8 cellular contexts compared by ENCODE assay signal in genomic region chr15:77496710-77497107, GRCh38.
A peak's percentile ranks its signal among the peaks of the same experiment; 100 is the strongest.
DNase-seq lines count a peak whose midpoint lies in the region; ATAC-seq and TF ChIP-seq lines count a peak whose summit lies in the region.

No MANE protein-coding gene starts in this region.

- H4K20me1 ChIP-seq in Karpas-422 (ENCODE audit: insufficient read depth, low read depth, low read length) (peaks cover 3% of the 10 kb centered on the region; the same call in 1 of the 2 replicates), SK-N-SH (ENCODE audit: insufficient read depth) (no peaks in the 10 kb centered on the region)

- TF ChIP-seq POLR2A in upper lobe of left lung (IDR thresholded peaks at IDR 0.05), result peak in 1 of 4 donors; percentile 12

- H3K9me3 ChIP-seq in Karpas-422 (ENCODE audit: low read length) (no peaks in the 10 kb centered on the region), SK-N-SH (no peaks in the 10 kb centered on the region), cardiac muscle cell (ENCODE audit: low read depth) (no peaks in the 10 kb centered on the region), upper lobe of left lung (no peaks in the 10 kb centered on the region)

- H3K9me2 ChIP-seq in Karpas-422 (replicated peaks; ENCODE audit: insufficient read depth, low read length) (no peaks in the 10 kb centered on the region), SK-N-SH (no peaks in the 10 kb centered on the region)

- TF ChIP-seq RAD21 in SK-N-SH (IDR thresholded peaks at IDR 0.05; ENCODE audit: low read length), result peak; percentile 90

- peak; percentile 93 to 96 for ATAC-seq in upper lobe of left lung (ENCODE audit: low FRiP score in 2 of 2)

- H3K27ac ChIP-seq in Karpas-422 (ENCODE audit: low read length) (no peak overlapping the region), SK-N-SH (ENCODE audit: low read depth in 2 of 2, low read length in 1 of 2) (peak overlapping the region; percentile 75 to 98), cardiac muscle cell (peak overlapping the region; percentile 81), upper lobe of left lung (peak overlapping the region; percentile 62 to 87 (median 79))

- TF ChIP-seq EP300 in SK-N-SH (IDR thresholded peaks at IDR 0.05; ENCODE audit: borderline replicate concordance in 1 of 2, low read depth in 1 of 2, low read length in 1 of 2), result 0 out of 4 replicates have a peak, but pooled peaks of 1 of the 2 experiments have one; percentile 6
- TF ChIP-seq EP300 in upper lobe of left lung (IDR thresholded peaks at IDR 0.05), result peak in 2 of 4 donors; percentile 5 to 22

- H3K36me3 ChIP-seq in Karpas-422 (ENCODE audit: insufficient read depth, low read length) (no peaks in the 10 kb centered on the region), SK-N-SH (replicated peaks in 1 of 2; ENCODE audit: control insufficient read depth in 1 of 2, insufficient read depth in 2 of 2, low read length in 1 of 2) (peaks cover 0 to 2% of the 10 kb centered on the region in 2 experiments), cardiac muscle cell (no peaks in the 10 kb centered on the region), upper lobe of left lung (no peaks in the 10 kb centered on the region)

- POLR2A ChIA-PET in SK-N-SH (lab: Yijun Ruan, JAX), result interaction anchor here (0.6 to 1.3 kb wide), 3 partner anchors 32 to 325 kb away, joined by 3 read pairs; no protein-coding TSS in a partner anchor

- 23% methylated on average over 16 of the region's 16 CpGs for WGBS in SK-N-SH (ENCODE audit: low lambda C conversion rate)
- WGBS in upper lobe of left lung, 2 donors, result 5 to 13% methylated on average over 8 to 16 of the region's 16 CpGs

- no peak overlapping the region for H2AFZ ChIP-seq in Karpas-422 (ENCODE audit: low read length)
- H2AFZ ChIP-seq in SK-N-SH (ENCODE audit: low read depth), result peak overlapping the region; percentile 53; the same call in 1 of the 2 replicates

- 0 out of 2 replicates have a peak, but pooled peaks cover 2% of the 10 kb centered on the region for H3K27me3 ChIP-seq in Karpas-422 (ENCODE audit: low read length)
- H3K27me3 ChIP-seq in SK-N-SH (ENCODE audit: insufficient read depth), result no peaks in the 10 kb centered on the region
- no peaks in the 10 kb centered on the region for H3K27me3 ChIP-seq in cardiac muscle cell
- H3K27me3 ChIP-seq in upper lobe of left lung, result no peaks in the 10 kb centered on the region

- peaks cover 20% of the 10 kb centered on the region for H3F3A ChIP-seq in SK-N-SH (replicated peaks; ENCODE audit: insufficient read depth)

- CTCF ChIA-PET in SK-N-SH (lab: Yijun Ruan, JAX), result interaction anchor here (0.6 to 7.1 kb wide), 50 partner anchors 9 to 479 kb away, joined by 3 to 80 read pairs (median 4); partner anchors contain the start of genes HMG20A, LINGO1 and PEAK1

- H3K4me3 ChIP-seq in Karpas-422 (ENCODE audit: low read length) (no peak overlapping the region), SK-N-SH (ENCODE audit: low read depth in 2 of 2, low read length in 1 of 2) (peak overlapping the region; percentile 15 to 54; a peak in 2 of 4 replicates), cardiac muscle cell (no peak overlapping the region), upper lobe of left lung (peak overlapping the region in 2 of 4 donors; percentile 2 to 17)

- peak; percentile 93 for DNase-seq in GM03348 (ENCODE audit: low spot score)
- peak; percentile 86 for DNase-seq in Karpas-422
- peak; percentile 81 for DNase-seq in SK-N-SH
- peak; percentile 76 for DNase-seq in activated naive CD4-positive, alpha-beta T cell treated with anti-CD3 and anti-CD28 coated beads, Interleukin-2, amount 50 U/mL, for 16 hours
- DNase-seq in cardiac muscle cell (ENCODE audit: low read depth in 1 of 2, low spot score in 1 of 2), result peak; percentile 78 to 99
- DNase-seq in posterior vena cava (ENCODE audit: low spot score), result peak; percentile 96
- peak; percentile 67 to 86 for DNase-seq in upper lobe of left lung
- no peak for DNase-seq in retina

- H3K9ac ChIP-seq in Karpas-422 (ENCODE audit: low read length), result no peak overlapping the region
- peak overlapping the region; percentile 40; the same call in 1 of the 2 replicates for H3K9ac ChIP-seq in SK-N-SH

- H3K4me1 ChIP-seq in Karpas-422 (ENCODE audit: low read length) (peaks cover 19% of the 10 kb centered on the region), SK-N-SH (ENCODE audit: control insufficient read depth in 1 of 2, insufficient read depth in 2 of 2, low read depth in 1 of 2, low read length in 1 of 2) (peaks cover 47 to 49% of the 10 kb centered on the region in 2 experiments), cardiac muscle cell (ENCODE audit: low read depth) (peaks cover 33% of the 10 kb centered on the region), upper lobe of left lung (peaks cover 33 to 45% (median 37%) of the 10 kb centered on the region in 4 donors)

- TF ChIP-seq CTCF in SK-N-SH (IDR thresholded peaks at IDR 0.05) (peak; percentile 92), cardiac muscle cell (IDR thresholded peaks at IDR 0.05; ENCODE audit: low read depth, low read length) (peak; percentile 97), upper lobe of left lung (IDR thresholded peaks at IDR 0.05) (peak; percentile 87 to 91 (median 90))

- intact Hi-C loops in posterior vena cava (cut with DNase I), result no loop called here

- H3K79me2 ChIP-seq in Karpas-422 (ENCODE audit: low read length), result no peaks in the 10 kb centered on the region
- H3K79me2 ChIP-seq in SK-N-SH (ENCODE audit: insufficient read depth), result no peaks in the 10 kb centered on the region

- H3K4me2 ChIP-seq in Karpas-422 (ENCODE audit: low read depth, low read length, poor library complexity, severe bottlenecking), result no peak overlapping the region
- peak overlapping the region; percentile 83 for H3K4me2 ChIP-seq in SK-N-SH

TF ChIP-seq in SK-N-SH, 30 proteins besides CTCF, POLR2A, EP300 and RAD21 (continues in another document):
- TF ChIP-seq REST (IDR thresholded peaks at IDR 0.05; ENCODE audit: low read depth, low read length) (no peak), PBX3 (IDR thresholded peaks at IDR 0.05) (peak; percentile 55; the same call in 1 of the 2 replicates), ZBTB33 (IDR thresholded peaks at IDR 0.05; ENCODE audit: borderline replicate concordance, low read depth) (no peak), RFX5 (IDR thresholded peaks at IDR 0.05; ENCODE audit: low read length) (no peak), EZH2phosphoT487 (IDR thresholded peaks at IDR 0.05; ENCODE audit: borderline replicate concordance, low read depth) (no peak), RXRA (IDR thresholded peaks at IDR 0.05; ENCODE audit: borderline replicate concordance, low read depth) (peak; percentile 16; the same call in 1 of the 2 replicates), SMC3 (IDR thresholded peaks at IDR 0.05; ENCODE audit: low read depth, low read length) (peak; percentile 91), TAF1 (IDR thresholded peaks at IDR 0.05; ENCODE audit: borderline replicate concordance, low read depth, low read length) (no peak), MAX (IDR thresholded peaks at IDR 0.05; ENCODE audit: low read depth) (no peak)

Comparison
In these comparisons a context has a peak if more than half of its experiments do, and no peak if none do; other contexts are left out.
1. H3K4me3 ChIP-seq: peak in SK-N-SH (2 of 2); none in Karpas-422 (single experiment) and cardiac muscle cell (single experiment).
2. Peak in every context shown above with its lines, with median percentiles within 50 percentile points of each other: CTCF ChIP-seq.